Comparison of ENCODE assay signal across 8 cellular contexts in the genomic region with DNA sequence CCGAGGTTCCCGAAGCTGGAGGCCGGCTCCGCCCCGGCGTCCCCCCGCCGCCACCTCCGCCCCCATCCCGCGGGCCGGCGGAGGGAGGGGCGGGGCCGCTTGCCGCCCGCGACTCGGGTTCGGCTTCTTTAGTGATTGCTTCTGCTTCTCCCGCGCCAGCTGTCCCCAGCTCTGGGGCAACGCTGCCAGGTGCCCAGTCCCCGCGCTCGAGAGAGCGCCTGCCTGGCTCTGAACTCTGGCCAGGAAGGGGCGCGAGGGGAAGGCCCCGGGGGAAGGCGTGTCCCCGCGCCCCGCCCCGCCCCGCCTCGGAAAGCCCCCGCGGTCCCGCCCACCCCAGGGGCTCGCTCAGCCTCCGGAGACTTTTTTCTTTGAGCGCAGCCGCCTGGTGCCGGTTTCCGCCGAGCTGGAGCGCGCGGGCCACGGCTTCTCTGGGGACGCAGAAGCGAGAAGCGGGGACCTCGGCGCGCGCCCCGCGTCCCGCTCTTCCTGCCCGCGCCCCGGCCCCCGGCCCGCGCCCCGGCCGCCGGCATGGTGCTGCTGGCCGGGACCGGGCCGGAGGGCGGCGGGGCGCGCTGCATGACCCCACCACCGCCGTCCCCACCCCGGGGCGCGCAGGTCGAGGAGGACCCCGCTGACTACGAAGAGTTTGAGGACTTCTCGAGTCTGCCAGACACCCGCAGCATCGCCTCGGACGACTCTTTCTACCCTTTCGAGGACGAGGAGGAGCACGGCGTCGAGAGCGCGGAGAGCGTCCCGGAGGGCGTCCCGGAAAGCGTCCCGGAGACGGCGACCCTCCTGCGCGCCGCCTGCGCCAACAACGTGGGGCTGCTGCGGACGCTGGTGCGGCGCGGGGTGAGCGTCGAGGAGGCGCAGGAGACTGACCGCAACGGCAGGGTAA. TPM values are rescaled to one million over a fixed set of nuclear protein-coding genes. Genes with fewer than 3 reads are reported as not detected.
DNase-seq lines count a peak whose midpoint lies in the region; ATAC-seq and TF ChIP-seq lines count a peak whose summit lies in the region.

A gene (plus strand): TSS at position 131 of the 898 bp plus-strand sequence. CDS start 398 bp downstream, at position 529.

- WGBS in psoas muscle, 3 donors = 0 to 1% (median 0%) methylated on average over 82 to 117 of the region's 120 CpGs

- peaks cover 13% of the 10 kb centered on the region for H3K4me1 ChIP-seq in psoas muscle
- H3K4me1 ChIP-seq in vagina = peaks cover 54% of the 10 kb centered on the region

- TF ChIP-seq CTCF in psoas muscle (IDR thresholded peaks at IDR 0.05) (no peak), vagina (IDR thresholded peaks at IDR 0.05) (no peak)

- peak within 1 kb of the TSS; percentile 76 for H3K27ac ChIP-seq in psoas muscle
- H3K27ac ChIP-seq in vagina = peak within 1 kb of the TSS; percentile 90

- peak within 1 kb of the TSS; percentile 65 for H3K4me3 ChIP-seq in Jurkat, Clone E6-1 (ENCODE audit: low read length)
- H3K4me3 ChIP-seq in psoas muscle (peak within 1 kb of the TSS; percentile 79), vagina (peak within 1 kb of the TSS; percentile 70 to 75)

- DNase-seq in DMS53 treated with DMSO at 0.1 percent for 48 hours (lab: John Stamatoyannopoulos, UW; ENCODE audit: unreplicated experiment) = peak; percentile 30
- DNase-seq in Jurkat, Clone E6-1 (ENCODE audit: low read depth, low spot score) = peak; percentile 59
- peak; percentile 87 for DNase-seq in SIG-M5 treated with dmso at 0.1 percent for 504 hours (lab: John Stamatoyannopoulos, UW; ENCODE audit: unreplicated experiment)
- peak; percentile 67 for DNase-seq in activated effector memory CD4-positive, alpha-beta T cell treated with Interleukin-2 at 50 U/mL for 16 hours
- DNase-seq in head of caudate nucleus = peak in 39 of 42 donors; percentile 33 to 81 (median 66)
- DNase-seq in psoas muscle = peak; percentile 56 to 71
- DNase-seq in vagina (ENCODE audit: extremely low spot score in 2 of 2) = no peak

- H3K9me3 ChIP-seq in psoas muscle (no peaks in the 10 kb centered on the region), vagina (no peaks in the 10 kb centered on the region)

- intact Hi-C loops in head of caudate nucleus (cut with DNase I) (no loop called here), psoas muscle (cut with DNase I) (loop anchor here in 1 of 2 donors (5.0 kb wide), 1 partner anchor 63 kb away; no protein-coding TSS in a partner anchor), vagina (cut with DNase I) (loop anchor here (10.0 kb wide), 1 partner anchor 109 kb away; no protein-coding TSS in a partner anchor)

- ATAC-seq in GM21576 (IDR thresholded peaks at IDR 0.05; ENCODE audit: unreplicated experiment) (peak; percentile 45), psoas muscle (peak; percentile 57 to 70 (median 61))

- peak in 1 of 2 donors; percentile 2 for TF ChIP-seq POLR2A in vagina (IDR thresholded peaks at IDR 0.05)

- H3K27me3 ChIP-seq in psoas muscle (ENCODE audit: insufficient read depth in 3 of 3, low read length in 2 of 3) (peaks cover 0 to 17% (median 5%) of the 10 kb centered on the region in 3 donors), vagina (no peaks in the 10 kb centered on the region)

- H3K36me3 ChIP-seq in psoas muscle (ENCODE audit: insufficient read depth in 1 of 2, low read depth in 1 of 2) (no peaks in the 10 kb centered on the region), vagina (no peaks in the 10 kb centered on the region)

RNA-seq across cellular contexts. Expression of the gene that starts here (rescaled TPM):
- polyA plus RNA-seq in Jurkat, Clone E6-1 (2012; ENCODE audit: insufficient read depth, insufficient read length) = 6.0 TPM
- 10 to 100 TPM in 1 of 4 donors, 1 to 10 TPM in 3; 2.1 to 32.7 (median 8.3) TPM for total RNA-seq in psoas muscle
- polyA plus RNA-seq in psoas muscle = 10 to 100 TPM in 1 of 3 donors, 1 to 10 TPM in 2; 1.4 to 14.1 (median 5.0) TPM
- 14.2 TPM for total RNA-seq in vagina

Comparison
In these comparisons a context has a peak if more than half of its experiments do, and no peak if none do; other contexts are left out.
1. DNase-seq: peak in DMS53 treated with DMSO at 0.1 percent for 48 hours (single experiment), Jurkat, Clone E6-1 (single experiment), SIG-M5 treated with dmso at 0.1 percent for 504 hours (single experiment), activated effector memory CD4-positive, alpha-beta T cell treated with Interleukin-2 at 50 U/mL for 16 hours (single experiment), head of caudate nucleus (39 of 42) and psoas muscle (2 of 2); none in vagina (0 of 2).
2. Peak in every context shown above with its lines, with median percentiles within 50 percentile points of each other: H3K4me3 ChIP-seq.